ENCODE assay signal across 11 cellular contexts in genomic region chrX:1482530-1482928, GRCh38. TPM values are rescaled to one million over a fixed set of nuclear protein-coding genes. Genes with fewer than 3 reads are reported as not detected.
A peak's percentile ranks its signal among the peaks of the same experiment; 100 is the strongest.
DNase-seq lines count a peak whose midpoint lies in the region; ATAC-seq, FAIRE-seq and TF ChIP-seq lines count a peak whose summit lies in the region.
"Not testable (repeated sequence)": the region's sequence is repeated elsewhere in the genome, so short reads cannot be mapped to it uniquely, and the experiment has no call there.
"Had no signal": no experiment of that assay in that cellular context is flagged by ENCODE, and none has a peak within 500 bp of the region (broad histone marks: within the 10 kb centered on the region; RNA-seq: fewer than 3 reads in every experiment).

No MANE protein-coding gene starts in this region.

- not testable (repeated sequence) for H4K91ac ChIP-seq in H1 (replicated peaks; ENCODE audit: insufficient read length, low read length)

- H2BK20ac ChIP-seq in H1 (ENCODE audit: low read length): not testable (repeated sequence)

- H2AFZ ChIP-seq in HCT116 (ENCODE audit: low read depth, low read length, poor library complexity, severe bottlenecking); OCI-LY7 (ENCODE audit: low read length); H1 (ENCODE audit: low read length): not testable (repeated sequence)

- H3K14ac ChIP-seq in H1 (ENCODE audit: insufficient read length): not testable (repeated sequence)

- not testable (repeated sequence) for H2BK15ac ChIP-seq in H1 (ENCODE audit: low read length)

- H3K18ac ChIP-seq in H1 (ENCODE audit: extremely low read depth, low read length): not testable (repeated sequence)

- H3K36me3 Mint-ChIP-seq in activated CD4-positive, alpha-beta T cell treated with anti-CD3 and anti-CD28 coated beads, Interleukin-2, amount 10 ng/mL, durations not matched to agents 24 days and 14 days (ENCODE audit: low read depth): peaks cover 61% of the 10 kb centered on the region
- H3K36me3 Mint-ChIP-seq in activated naive CD4-positive, alpha-beta T cell treated with anti-CD3 and anti-CD28 coated beads, Interleukin-2, amount 10 ng/mL, durations not matched to agents 7 days and 5 days: peaks cover 72% of the 10 kb centered on the region
- H3K36me3 Mint-ChIP-seq in naive thymus-derived CD8-positive, alpha-beta T cell: peaks cover 13 to 59% (median 28%) of the 10 kb centered on the region in 3 donors
- H3K36me3 Mint-ChIP-seq in stimulated activated effector memory CD8-positive, alpha-beta T cell treated with anti-CD3 and anti-CD28 coated beads, Interleukin-12 subunit alpha, Interleukin-12 subunit beta, amount 100 ng/mL, for 72 hours: peaks cover 98% of the 10 kb centered on the region

- CTCF ChIA-PET in HCT116 (lab: Charles Lee); OCI-LY7 (lab: Charles Lee; ENCODE audit: unreplicated experiment); activated naive CD4-positive, alpha-beta T cell treated with anti-CD3 and anti-CD28 coated beads, Interleukin-2, amount 10 ng/mL, durations not matched to agents 7 days and 5 days (lab: Charles Lee); H1 (lab: Charles Lee; ENCODE audit: partially characterized antibody): not testable (repeated sequence)

- H3K9me3 ChIP-seq in BLaER1 treated with 17β-estradiol and CSF1 and Interleukin-3, amounts not matched to agents 10 nM and 100 nM (replicated peaks in 1 of 11): peaks cover 7 to 30% (median 22%) of the 10 kb centered on the region in 11 experiments; a peak in 19 of 22 replicates
- H3K9me3 ChIP-seq in HCT116 (ENCODE audit: control insufficient read depth in 1 of 2, insufficient read depth in 1 of 2, low read depth in 1 of 2, low read length in 2 of 2); OCI-LY7 (ENCODE audit: low read length): not testable (repeated sequence)
- H3K9me3 ChIP-seq in H1 (ENCODE audit: insufficient read depth in 2 of 2, low read depth in 1 of 2, low read length in 1 of 2): peaks cover 0 to 10% of the 10 kb centered on the region in 2 experiments; a peak in 2 of 4 replicates

- FAIRE-seq in H1 (lab: Jason Lieb, UNC): not testable (repeated sequence)

- not testable (repeated sequence) for DNase-seq in HCT116 (ENCODE audit: low read depth, low spot score); OCI-LY7 (ENCODE audit: low spot score); activated CD4-positive, alpha-beta T cell treated with anti-CD3 and anti-CD28 coated beads, Interleukin-2, amount 10 ng/mL, durations not matched to agents 24 days and 14 days; activated naive CD4-positive, alpha-beta T cell treated with anti-CD3 and anti-CD28 coated beads, Interleukin-2, amount 10 ng/mL, durations not matched to agents 7 days and 5 days; H1 (ENCODE audit: low read depth in 1 of 2, low spot score in 2 of 2); naive thymus-derived CD8-positive, alpha-beta T cell; stimulated activated effector memory CD8-positive, alpha-beta T cell treated with anti-CD3 and anti-CD28 coated beads, Interleukin-12 subunit alpha, Interleukin-12 subunit beta, amount 100 ng/mL, for 72 hours (ENCODE audit: low spot score in 2 of 2)

- H3K23ac ChIP-seq in H1 (ENCODE audit: insufficient read length): not testable (repeated sequence)

- H3K27ac ChIP-seq in BLaER1 treated with 17β-estradiol and CSF1 and Interleukin-3, amounts not matched to agents 10 nM and 100 nM: peak overlapping the region; percentile 77 to 95 (median 88)
- not testable (repeated sequence) for H3K27ac ChIP-seq in HCT116 (ENCODE audit: low read depth, low read length); H1 (ENCODE audit: low read depth, low read length)
- H3K27ac ChIP-seq in OCI-LY7 (ENCODE audit: low read depth, low read length, poor library complexity, severe bottlenecking): peak overlapping the region; percentile 100

- H3K4me2 ChIP-seq in BLaER1 treated with 17β-estradiol and CSF1 and Interleukin-3, amounts not matched to agents 10 nM and 100 nM: peak overlapping the region; percentile 76 to 93 (median 86)
- H3K4me2 ChIP-seq in HCT116 (ENCODE audit: low read length) (peak overlapping the region; percentile 70), OCI-LY7 (ENCODE audit: low read length) (peak overlapping the region; percentile 85), H1 (ENCODE audit: insufficient read depth in 1 of 2, low read depth in 2 of 2, low read length in 2 of 2) (peak overlapping the region; percentile 64 to 74; a peak in 2 of 4 replicates)

- H4K20me1 ChIP-seq in BLaER1 treated with 17β-estradiol and CSF1 and Interleukin-3, amounts not matched to agents 10 nM and 100 nM: peaks cover 0 to 58% (median 32%) of the 10 kb centered on the region in 11 experiments; a peak in 14 of 22 replicates
- not testable (repeated sequence) for H4K20me1 ChIP-seq in HCT116 (ENCODE audit: insufficient read depth); OCI-LY7 (ENCODE audit: insufficient read depth, low read length); H1 (replicated peaks in 1 of 2; ENCODE audit: control insufficient read depth in 1 of 2, insufficient read depth in 2 of 2, low read length in 2 of 2)

- BruUV-seq in HCT116 (replicated peaks; lab: Mats Ljungman, UMichigan); OCI-LY7 (replicated peaks; lab: Mats Ljungman, UMichigan): not testable (repeated sequence)

- not testable (repeated sequence) for H3K9me2 ChIP-seq in HCT116 (ENCODE audit: insufficient read depth); OCI-LY7 (ENCODE audit: insufficient read depth, low read length)

- peak overlapping the region; percentile 18 to 60 (median 48); a peak in 16 of 20 replicates for H3K4me3 ChIP-seq in BLaER1 treated with 17β-estradiol and CSF1 and Interleukin-3, amounts not matched to agents 10 nM and 100 nM
- H3K4me3 ChIP-seq in HCT116 (replicated peaks in 1 of 2; ENCODE audit: low read depth in 1 of 2, low read length in 2 of 2) (peak overlapping the region in 1 of 2 experiments; percentile 40; a peak in 1 of 4 replicates), OCI-LY7 (ENCODE audit: low read depth, low read length, poor library complexity, severe bottlenecking) (peak overlapping the region; percentile 54)
- H3K4me3 ChIP-seq in H1 (ENCODE audit: extremely low read depth in 1 of 4, insufficient read depth in 2 of 4, low read depth in 3 of 4, low read length in 4 of 4): not testable (repeated sequence)

- H2AK5ac ChIP-seq in H1 (ENCODE audit: low read depth, low read length): peak overlapping the region; percentile 8; the same call in 1 of the 2 replicates

- peak overlapping the region; percentile 8 for H4K5ac ChIP-seq in H1 (ENCODE audit: insufficient read length, low read depth, low read length)

- peak overlapping the region; percentile 63 to 84 (median 76) for H3K9ac ChIP-seq in BLaER1 treated with 17β-estradiol and CSF1 and Interleukin-3, amounts not matched to agents 10 nM and 100 nM
- not testable (repeated sequence) for H3K9ac ChIP-seq in HCT116 (ENCODE audit: low read length); H1 (replicated peaks in 1 of 4; ENCODE audit: extremely low read depth in 1 of 4, low read depth in 3 of 4, low read length in 3 of 4)

- H2BK12ac ChIP-seq in H1 (ENCODE audit: low read depth, low read length): not testable (repeated sequence)

- H3K4me1 Mint-ChIP-seq in activated CD4-positive, alpha-beta T cell treated with anti-CD3 and anti-CD28 coated beads, Interleukin-2, amount 10 ng/mL, durations not matched to agents 24 days and 14 days: peaks cover 63% of the 10 kb centered on the region
- H3K4me1 Mint-ChIP-seq in activated naive CD4-positive, alpha-beta T cell treated with anti-CD3 and anti-CD28 coated beads, Interleukin-2, amount 10 ng/mL, durations not matched to agents 7 days and 5 days: peaks cover 74% of the 10 kb centered on the region
- peaks cover 27 to 70% (median 56%) of the 10 kb centered on the region in 4 donors for H3K4me1 Mint-ChIP-seq in naive thymus-derived CD8-positive, alpha-beta T cell
- H3K4me1 Mint-ChIP-seq in stimulated activated effector memory CD8-positive, alpha-beta T cell treated with anti-CD3 and anti-CD28 coated beads, Interleukin-12 subunit alpha, Interleukin-12 subunit beta, amount 100 ng/mL, for 72 hours: peaks cover 75% of the 10 kb centered on the region

- intact Hi-C loops in HCT116 (cut with micrococcal nuclease): not testable (repeated sequence)
- intact Hi-C loops in OCI-LY7 (cut with micrococcal nuclease; ENCODE audit: unreplicated experiment): loop anchor here (5.0 kb wide), 1 partner anchor 55 kb away; the partner anchor contains the start of gene P2RY8
- intact Hi-C loops in activated CD4-positive, alpha-beta T cell treated with anti-CD3 and anti-CD28 coated beads, Interleukin-2, amount 10 ng/mL, durations not matched to agents 24 days and 14 days (cut with micrococcal nuclease): loop anchor here (1.0 kb wide), 2 partner anchors 10 to 53 kb away; no protein-coding TSS in a partner anchor

- TF ChIP-seq POLR2A in HCT116 (IDR thresholded peaks at IDR 0.05; ENCODE audit: borderline replicate concordance, extremely low read depth, insufficient read depth, insufficient read length); H1 (IDR thresholded peaks at IDR 0.05; ENCODE audit: control extremely low read depth in 1 of 2, low read depth in 2 of 2, low read length in 2 of 2): not testable (repeated sequence)

- not testable (repeated sequence) for TF ChIP-seq RAD21 in HCT116 (IDR thresholded peaks at IDR 0.05; ENCODE audit: low read depth); H1 (IDR thresholded peaks at IDR 0.05 in 1 of 2, conservative IDR thresholded peaks at IDR 0.05 in 1 of 2; ENCODE audit: low read depth in 2 of 2, low read length in 2 of 2)

- not testable (repeated sequence) for H3K79me1 ChIP-seq in H1 (ENCODE audit: low read depth, low read length)

- POLR2A ChIA-PET in HCT116 (lab: Charles Lee); OCI-LY7 (lab: Charles Lee); H1 (lab: Charles Lee; ENCODE audit: partially characterized antibody); naive thymus-derived CD8-positive, alpha-beta T cell (lab: Charles Lee): not testable (repeated sequence)

- not testable (repeated sequence) for H4K8ac ChIP-seq in H1 (ENCODE audit: extremely low read depth, insufficient read depth, low read length)

- H3K4me1 ChIP-seq in BLaER1 treated with 17β-estradiol and CSF1 and Interleukin-3, amounts not matched to agents 10 nM and 100 nM: peaks cover 64 to 79% (median 74%) of the 10 kb centered on the region in 10 experiments
- peaks cover 12% of the 10 kb centered on the region in 2 experiments for H3K4me1 ChIP-seq in HCT116 (ENCODE audit: control insufficient read depth in 1 of 2, insufficient read depth in 2 of 2, low read length in 2 of 2)
- peaks cover 97% of the 10 kb centered on the region for H3K4me1 ChIP-seq in OCI-LY7 (ENCODE audit: insufficient read depth, low read length, poor library complexity, severe bottlenecking)
- H3K4me1 ChIP-seq in H1 (replicated peaks in 1 of 4; ENCODE audit: control insufficient read depth in 3 of 4, insufficient read depth in 4 of 4, low read length in 3 of 4): peaks cover 4 to 11% (median 5%) of the 10 kb centered on the region in 4 experiments; a peak in 5 of 7 replicates

- peaks cover 18 to 84% (median 77%) of the 10 kb centered on the region in 11 experiments for H3K36me3 ChIP-seq in BLaER1 treated with 17β-estradiol and CSF1 and Interleukin-3, amounts not matched to agents 10 nM and 100 nM
- H3K36me3 ChIP-seq in HCT116 (ENCODE audit: control insufficient read depth in 1 of 2, insufficient read depth in 2 of 2, low read length in 2 of 2); H1 (ENCODE audit: control insufficient read depth in 2 of 4, insufficient read depth in 4 of 4, low read length in 3 of 4): not testable (repeated sequence)
- H3K36me3 ChIP-seq in OCI-LY7 (ENCODE audit: insufficient read depth, low read length): peaks cover 72% of the 10 kb centered on the region

- peak overlapping the region; percentile 94 for H3K4me3 Mint-ChIP-seq in activated CD4-positive, alpha-beta T cell treated with anti-CD3 and anti-CD28 coated beads, Interleukin-2, amount 10 ng/mL, durations not matched to agents 24 days and 14 days
- peak overlapping the region; percentile 75 for H3K4me3 Mint-ChIP-seq in activated naive CD4-positive, alpha-beta T cell treated with anti-CD3 and anti-CD28 coated beads, Interleukin-2, amount 10 ng/mL, durations not matched to agents 7 days and 5 days
- H3K4me3 Mint-ChIP-seq in naive thymus-derived CD8-positive, alpha-beta T cell: peak overlapping the region; percentile 79 to 90 (median 85)
- peak overlapping the region; percentile 83 for H3K4me3 Mint-ChIP-seq in stimulated activated effector memory CD8-positive, alpha-beta T cell treated with anti-CD3 and anti-CD28 coated beads, Interleukin-12 subunit alpha, Interleukin-12 subunit beta, amount 100 ng/mL, for 72 hours

- not testable (repeated sequence) for TF ChIP-seq CTCF in HCT116 (IDR thresholded peaks at IDR 0.05 in 2 of 3, conservative IDR thresholded peaks at IDR 0.05 in 1 of 3; ENCODE audit: borderline replicate concordance in 1 of 3, insufficient read depth in 1 of 3, low read depth in 2 of 3, low read length in 2 of 3); OCI-LY7 (conservative IDR thresholded peaks at IDR 0.05; ENCODE audit: low read length); H1 (IDR thresholded peaks at IDR 0.05; ENCODE audit: control extremely low read depth in 1 of 3, insufficient read depth in 1 of 3, low read depth in 1 of 3, low read length in 3 of 3)

- not testable (repeated sequence) for H3K4ac ChIP-seq in H1 (replicated peaks; ENCODE audit: insufficient read length, low read depth, low read length)

- H3K79me2 ChIP-seq in HCT116 (ENCODE audit: insufficient read depth, low read length); H1 (ENCODE audit: control insufficient read depth in 1 of 2, insufficient read depth in 2 of 2, low read length in 2 of 2): not testable (repeated sequence)
- peaks cover 65% of the 10 kb centered on the region for H3K79me2 ChIP-seq in OCI-LY7 (ENCODE audit: insufficient read depth, low read depth, low read length)

- 100% methylated on average over 1 of the region's 2 CpGs; no CpG with 5 or more reads in 1 of the 2 experiments for WGBS in H1 (ENCODE audit: extremely low coverage in 1 of 2, insufficient coverage in 1 of 2, insufficient read length in 1 of 2, insufficient replicate concordance in 2 of 2, low coverage in 1 of 2, low lambda C conversion rate in 2 of 2, missing lambda C conversion rate in 1 of 2), 2 experiments

- H2BK120ac ChIP-seq in H1 (replicated peaks; ENCODE audit: low read depth, low read length): not testable (repeated sequence)

- H3K56ac ChIP-seq in H1 (replicated peaks; ENCODE audit: insufficient read length, low read depth, low read length): not testable (repeated sequence)

- RAD21 ChIA-PET in HCT116 (lab: Charles Lee; ENCODE audit: low non-redundant PET in 1 of 2, low total read pairs in 2 of 2, uncharacterized antibody in 2 of 2, unreplicated experiment in 2 of 2): not testable (repeated sequence)

- H3K9me3 Mint-ChIP-seq in activated CD4-positive, alpha-beta T cell treated with anti-CD3 and anti-CD28 coated beads, Interleukin-2, amount 10 ng/mL, durations not matched to agents 24 days and 14 days; stimulated activated effector memory CD8-positive, alpha-beta T cell treated with anti-CD3 and anti-CD28 coated beads, Interleukin-12 subunit alpha, Interleukin-12 subunit beta, amount 100 ng/mL, for 72 hours: not testable (repeated sequence)
- peaks cover 17% of the 10 kb centered on the region for H3K9me3 Mint-ChIP-seq in activated naive CD4-positive, alpha-beta T cell treated with anti-CD3 and anti-CD28 coated beads, Interleukin-2, amount 10 ng/mL, durations not matched to agents 7 days and 5 days
- H3K9me3 Mint-ChIP-seq in naive thymus-derived CD8-positive, alpha-beta T cell: peaks cover 0 to 10% (median 5%) of the 10 kb centered on the region in 9 donors

- not testable (repeated sequence) for H3K27me3 ChIP-seq in BLaER1 treated with 17β-estradiol and CSF1 and Interleukin-3, amounts not matched to agents 10 nM and 100 nM; HCT116 (ENCODE audit: insufficient read depth, low read length); H1 (replicated peaks in 1 of 4; ENCODE audit: control insufficient read depth in 3 of 4, extremely low read depth in 1 of 4, insufficient read depth in 3 of 4, low read length in 3 of 4)

- peak overlapping the region; percentile 99 for H3K27ac Mint-ChIP-seq in activated CD4-positive, alpha-beta T cell treated with anti-CD3 and anti-CD28 coated beads, Interleukin-2, amount 10 ng/mL, durations not matched to agents 24 days and 14 days
- H3K27ac Mint-ChIP-seq in activated naive CD4-positive, alpha-beta T cell treated with anti-CD3 and anti-CD28 coated beads, Interleukin-2, amount 10 ng/mL, durations not matched to agents 7 days and 5 days: peak overlapping the region; percentile 100
- H3K27ac Mint-ChIP-seq in naive thymus-derived CD8-positive, alpha-beta T cell: peak overlapping the region; percentile 94 to 99 (median 98)
- H3K27ac Mint-ChIP-seq in stimulated activated effector memory CD8-positive, alpha-beta T cell treated with anti-CD3 and anti-CD28 coated beads, Interleukin-12 subunit alpha, Interleukin-12 subunit beta, amount 100 ng/mL, for 72 hours: peak overlapping the region; percentile 98

- 0 out of 2 replicates have a peak overlapping the region, but pooled peaks have one; percentile 4 for H2BK5ac ChIP-seq in H1 (ENCODE audit: low read depth, low read length)

- ATAC-seq in HCT116; naive thymus-derived CD8-positive, alpha-beta T cell; stimulated activated effector memory CD8-positive, alpha-beta T cell treated with anti-CD3 and anti-CD28 coated beads, Interleukin-12 subunit alpha, Interleukin-12 subunit beta, amount 100 ng/mL, for 72 hours: not testable (repeated sequence)

- not testable (repeated sequence) for H3K27me3 Mint-ChIP-seq in activated CD4-positive, alpha-beta T cell treated with anti-CD3 and anti-CD28 coated beads, Interleukin-2, amount 10 ng/mL, durations not matched to agents 24 days and 14 days; activated naive CD4-positive, alpha-beta T cell treated with anti-CD3 and anti-CD28 coated beads, Interleukin-2, amount 10 ng/mL, durations not matched to agents 7 days and 5 days; naive thymus-derived CD8-positive, alpha-beta T cell

- H3K23me2 ChIP-seq in H1 (ENCODE audit: low read depth, low read length): not testable (repeated sequence)

- not testable (repeated sequence) for TF ChIP-seq EP300 in H1 (IDR thresholded peaks at IDR 0.05; ENCODE audit: borderline replicate concordance in 1 of 2, low read depth in 2 of 2, low read length in 2 of 2)

RNA-seq across cellular contexts. Expression of gene ASMTL, which starts 29.8 kb away (rescaled TPM):
- total RNA-seq in HCT116 (2021; ENCODE audit: unreplicated experiment) (59.6 TPM), OCI-LY7 (2022) (32.8 and 37.0 TPM in 2 replicates)
- 50.5 and 59.2 TPM in 2 replicates for polyA plus RNA-seq in HCT116 (2012)
- total RNA-seq in OCI-LY7 (2014; rRNA removed; shearing (Covaris generic)): 17.2 and 17.6 TPM in 2 replicates
- 44.5 and 46.6 TPM in 2 replicates for total RNA-seq in activated CD4-positive, alpha-beta T cell treated with anti-CD3 and anti-CD28 coated beads, Interleukin-2, amount 10 ng/mL, durations not matched to agents 24 days and 14 days
- total RNA-seq in H1 (2021; fragmentation: NEBNext Ultra II Directional; extraction: Animal tissue kit (Norgen Biotek cat#: 25700)): 75.4 and 81.4 TPM in 2 replicates
- polyA plus RNA-seq in H1 (2011; rRNA removed): 75.6 and 130 TPM in 2 replicates
- 92.6 TPM for polyA plus RNA-seq in H1 (2011; cell fraction: cytosol; rRNA removed)
- 104 TPM for polyA plus RNA-seq in H1 (2011; cell fraction: nucleus; rRNA removed)
- polyA plus RNA-seq in H1 (2012, experiment 1 of 2): 51.7 to 90.7 TPM (median 78.8 TPM) in 4 replicates
- polyA plus RNA-seq in H1 (2012, experiment 2 of 2): 57.9 TPM
- polyA plus RNA-seq in H1 (2013, experiment 1 of 2): 41.0 TPM
- polyA plus RNA-seq in H1 (2013, experiment 2 of 2): 39.2 TPM
- polyA minus RNA-seq in H1 (2011; rRNA and poly(A)+ RNA removed): 47.0 and 49.0 TPM in 2 replicates
- polyA minus RNA-seq in H1 (2011; cell fraction: cytosol; rRNA and poly(A)+ RNA removed): 52.1 TPM
- polyA minus RNA-seq in H1 (2011; cell fraction: nucleus; rRNA and poly(A)+ RNA removed): 46.7 TPM
- 10 to 100 TPM; 24.9 to 27.2 TPM for total RNA-seq in naive thymus-derived CD8-positive, alpha-beta T cell
- 10 to 100 TPM; 37.8 to 43.6 (median 42.3) TPM for polyA plus RNA-seq in naive thymus-derived CD8-positive, alpha-beta T cell

RNA-seq across cellular contexts. Expression of gene P2RY8, which starts 54.5 kb away (rescaled TPM):
- total RNA-seq in HCT116 (2021; ENCODE audit: unreplicated experiment) (0.44 TPM), OCI-LY7 (2022) (122 and 149 TPM in 2 replicates)
- polyA plus RNA-seq in HCT116 (2012): not detected in 2 replicates
- total RNA-seq in OCI-LY7 (2014; rRNA removed; shearing (Covaris generic)): 88.3 and 110 TPM in 2 replicates
- 19.1 and 19.5 TPM in 2 replicates for total RNA-seq in activated CD4-positive, alpha-beta T cell treated with anti-CD3 and anti-CD28 coated beads, Interleukin-2, amount 10 ng/mL, durations not matched to agents 24 days and 14 days
- total RNA-seq in H1 (2021; fragmentation: NEBNext Ultra II Directional; extraction: Animal tissue kit (Norgen Biotek cat#: 25700)): 0.09 and 0.11 TPM in 2 replicates
- polyA plus RNA-seq in H1 (2011; rRNA removed): 0.15 and 0.19 TPM in 2 replicates
- polyA plus RNA-seq in H1 (2011; cell fraction: cytosol; rRNA removed): 0.16 TPM
- polyA plus RNA-seq in H1 (2011; cell fraction: nucleus; rRNA removed): 0.47 TPM
- 0.08 to 0.36 TPM (median 0.27 TPM) in 4 replicates for polyA plus RNA-seq in H1 (2012, experiment 1 of 2)
- 0.10 TPM for polyA plus RNA-seq in H1 (2012, experiment 2 of 2)
- polyA plus RNA-seq in H1 (2013, experiment 1 of 2): 0.30 TPM
- 0.20 TPM for polyA plus RNA-seq in H1 (2013, experiment 2 of 2)
- polyA minus RNA-seq in H1 (2011; rRNA and poly(A)+ RNA removed): 0.10 and 0.16 TPM in 2 replicates
- not detected for polyA minus RNA-seq in H1 (2011; cell fraction: cytosol; rRNA and poly(A)+ RNA removed)
- 0.20 TPM for polyA minus RNA-seq in H1 (2011; cell fraction: nucleus; rRNA and poly(A)+ RNA removed)
- 100 to 1,000 TPM; 131 to 132 TPM for total RNA-seq in naive thymus-derived CD8-positive, alpha-beta T cell
- 100 to 1,000 TPM; 163 to 190 (median 169) TPM for polyA plus RNA-seq in naive thymus-derived CD8-positive, alpha-beta T cell
- total RNA-seq: H9, NCI-H460, SJSA1 had no signal

Comparison
In these comparisons a context has a peak if more than half of its experiments do, and no peak if none do; other contexts are left out.
1. RNA of gene P2RY8, which starts 54.5 kb away (total RNA-seq): 88.3 to 149 TPM in OCI-LY7, 131 to 132 TPM in naive thymus-derived CD8-positive, alpha-beta T cell and 19.1 to 19.5 TPM in activated CD4-positive, alpha-beta T cell treated with anti-CD3 and anti-CD28 coated beads, Interleukin-2, amount 10 ng/mL, durations not matched to agents 24 days and 14 days; 0.44 TPM in HCT116 (single experiment) and 0.09 to 0.11 TPM in H1; every median in the first group is over 10 times any median in the second.
2. Peak in every context shown above with its lines, with median percentiles within 50 percentile points of each other: H3K4me2 ChIP-seq, H3K27ac Mint-ChIP-seq and H3K4me3 Mint-ChIP-seq.